Comparison of ENCODE assay signal across 26 cellular contexts in genomic region chr18:59233017-59233410, GRCh38. TPM values are rescaled to one million over a fixed set of nuclear protein-coding genes. Genes with fewer than 3 reads are reported as not detected.
DNase-seq lines count a peak whose midpoint lies in the region; ATAC-seq, FAIRE-seq and TF ChIP-seq lines count a peak whose summit lies in the region.
"Had no signal": no experiment of that assay in that cellular context is flagged by ENCODE, and none has a peak within 500 bp of the region (broad histone marks: within the 10 kb centered on the region; RNA-seq: fewer than 3 reads in every experiment).

No MANE protein-coding gene starts in this region.

- H3K4me1 ChIP-seq in keratinocyte (ENCODE audit: control insufficient read depth, extremely low read depth, insufficient read depth, low read length): peaks cover 18% of the 10 kb centered on the region
- no peaks in the 10 kb centered on the region for H3K4me1 ChIP-seq in vagina
- H3K4me1 ChIP-seq: colonic mucosa, esophagus squamous epithelium, lower lobe of right lung, neural progenitor cell, right lobe of liver, transverse colon had no signal

- CTCF ChIA-PET in WTC11 (lab: Charles Lee): interaction anchor here (2.9 kb wide), 1 partner anchor 13 kb away, joined by 10 read pairs; the partner anchor contains the start of gene GRP

- H3K4me1 Mint-ChIP-seq in WTC11: 0 out of 2 replicates have a peak, but pooled peaks cover 3% of the 10 kb centered on the region
- H3K4me1 Mint-ChIP-seq: activated CD4-positive, alpha-beta T cell treated with anti-CD3 and anti-CD28 coated beads, Interleukin-2, amount 10 ng/mL, durations not matched to agents 24 days and 14 days; IgD-negative memory B cell; T-helper 17 cell had no signal

- H3K9me1 ChIP-seq in keratinocyte (ENCODE audit: control insufficient read depth, extremely low read depth, insufficient read depth, low read length): peaks cover 2% of the 10 kb centered on the region

- DNase-seq in Daoy (ENCODE audit: low read depth) (peak; percentile 29), HT1080 (ENCODE audit: low read depth) (peak; percentile 52), amniotic stem cell (lab: John Stamatoyannopoulos, UW) (peak; percentile 56), keratinocyte (ENCODE audit: low read depth, low spot score) (peak; percentile 63), vagina (ENCODE audit: extremely low spot score in 2 of 2) (no peak), WTC11 (ENCODE audit: low spot score) (no peak)
- DNase-seq in activated CD4-positive, CD25-positive, alpha-beta regulatory T cell (lab: John Stamatoyannopoulos, UW): no peak
- DNase-seq: activated CD4-positive, alpha-beta T cell treated with anti-CD3 and anti-CD28 coated beads, Interleukin-2, amount 10 ng/mL, durations not matched to agents 24 days and 14 days; activated naive CD4-positive, alpha-beta T cell; activated T-cell treated with anti-CD3 and anti-CD28 coated beads, Interleukin-2, amount 50 U/mL, for 4 hours; amygdala; colonic mucosa; effector memory CD8-positive, alpha-beta T cell; esophagus squamous epithelium; kidney glomerular epithelial cell; lower lobe of right lung; NK-92 treated with Interleukin-12 subunit alpha and Interleukin-12 subunit beta, amount 100 ng/mL, for 24 hours; posterior cingulate gyrus; right lobe of liver; T-helper 17 cell; transverse colon had no signal

- peak overlapping the region; percentile 77 for H3K4me2 ChIP-seq in keratinocyte (ENCODE audit: control insufficient read depth, extremely low read depth, insufficient read depth, low read depth, low read length)
- H3K4me2 ChIP-seq: BLaER1, neural progenitor cell had no signal

- H3K27me3 ChIP-seq in keratinocyte (ENCODE audit: control insufficient read depth, extremely low read depth, insufficient read depth, low read length) (no peaks in the 10 kb centered on the region), vagina (no peaks in the 10 kb centered on the region)
- H3K27me3 ChIP-seq: BLaER1, colonic mucosa, right lobe of liver had no signal

- intact Hi-C loops in vagina (cut with DNase I): no loop called here

- peaks cover 51% of the 10 kb centered on the region for H3K27me3 Mint-ChIP-seq in WTC11 (ENCODE audit: low read depth)

- TF ChIP-seq POLR2A in vagina (IDR thresholded peaks at IDR 0.05): no peak

- H3K4me3 Mint-ChIP-seq in WTC11: no peak overlapping the region
- H3K4me3 Mint-ChIP-seq: activated CD4-positive, alpha-beta T cell treated with anti-CD3 and anti-CD28 coated beads, Interleukin-2, amount 10 ng/mL, durations not matched to agents 24 days and 14 days; activated T-cell treated with anti-CD3 and anti-CD28 coated beads, Interleukin-2, amount 50 U/mL, for 4 hours; effector memory CD8-positive, alpha-beta T cell; IgD-negative memory B cell; neural progenitor cell; stimulated activated naive CD8-positive, alpha-beta T cell treated with anti-CD3 and anti-CD28 coated beads, Interleukin-15, Interleukin-2, amounts not matched to agents 100 ng/mL and 50 ng/mL, for 24 hours; T-helper 17 cell had no signal

- H3K4me3 ChIP-seq in keratinocyte (ENCODE audit: control insufficient read depth in 2 of 3, extremely low read depth in 1 of 3, insufficient read depth in 2 of 3, low read depth in 1 of 3, low read length in 3 of 3): no peak overlapping the region
- no peak overlapping the region for H3K4me3 ChIP-seq in vagina
- H3K4me3 ChIP-seq: BLaER1, colonic mucosa, esophagus squamous epithelium, lower lobe of right lung, neural progenitor cell, right lobe of liver, transverse colon had no signal

- H3K9me3 ChIP-seq in keratinocyte (ENCODE audit: control insufficient read depth, low read depth, low read length) (no peaks in the 10 kb centered on the region), vagina (no peaks in the 10 kb centered on the region)
- H3K9me3 ChIP-seq: BLaER1, colonic mucosa, esophagus squamous epithelium, lower lobe of right lung, right lobe of liver, transverse colon had no signal

- dilution Hi-C loops in keratinocyte (cut with MboI; ENCODE audit: extremely low pct_ligation_motif_present, low sequenced_read_pairs): no loop called here

- no peaks in the 10 kb centered on the region for H3K79me2 ChIP-seq in keratinocyte (ENCODE audit: control insufficient read depth, insufficient read depth, low read length)

- peaks cover 14% of the 10 kb centered on the region for H3K9me3 Mint-ChIP-seq in WTC11
- H3K9me3 Mint-ChIP-seq: activated CD4-positive, alpha-beta T cell treated with anti-CD3 and anti-CD28 coated beads, Interleukin-2, amount 10 ng/mL, durations not matched to agents 24 days and 14 days; activated T-cell treated with anti-CD3 and anti-CD28 coated beads, Interleukin-2, amount 50 U/mL, for 4 hours; effector memory CD8-positive, alpha-beta T cell; neural progenitor cell; stimulated activated naive CD8-positive, alpha-beta T cell treated with anti-CD3 and anti-CD28 coated beads, Interleukin-15, Interleukin-2, amounts not matched to agents 100 ng/mL and 50 ng/mL, for 24 hours had no signal

- no peaks in the 10 kb centered on the region for H4K20me1 ChIP-seq in keratinocyte (ENCODE audit: control insufficient read depth, extremely low read depth, insufficient read depth, low read length)
- H4K20me1 ChIP-seq: BLaER1 had no signal

- H3K27ac ChIP-seq in keratinocyte (ENCODE audit: control insufficient read depth, insufficient read depth, low read length): peak overlapping the region; percentile 1
- no peak overlapping the region for H3K27ac ChIP-seq in vagina
- H3K27ac ChIP-seq: BLaER1, colonic mucosa, esophagus squamous epithelium, lower lobe of right lung, neural progenitor cell, right lobe of liver, transverse colon had no signal

- no peak overlapping the region for H3K9ac ChIP-seq in keratinocyte (ENCODE audit: control insufficient read depth, extremely low read depth, insufficient read depth, low read length)
- H3K9ac ChIP-seq: BLaER1, neural progenitor cell had no signal

- FAIRE-seq in keratinocyte (lab: Jason Lieb, UNC): peak; percentile 87

- no peak for ATAC-seq in WTC11
- ATAC-seq: activated T-cell treated with anti-CD3 and anti-CD28 coated beads, Interleukin-2, amount 50 U/mL, for 4 hours; effector memory CD8-positive, alpha-beta T cell; lower lobe of right lung; Panc1; T-helper 17 cell had no signal

- no peaks in the 10 kb centered on the region for H3K36me3 Mint-ChIP-seq in WTC11
- H3K36me3 Mint-ChIP-seq: neural progenitor cell had no signal

- TF ChIP-seq CTCF in keratinocyte (optimal IDR thresholded peaks at IDR 0.05 in 1 of 3, IDR thresholded peaks at IDR 0.05 in 1 of 3, conservative IDR thresholded peaks at IDR 0.05 in 1 of 3; ENCODE audit: extremely low read depth in 1 of 3, insufficient read depth in 2 of 3, low read length in 3 of 3): no peak
- TF ChIP-seq CTCF in vagina (IDR thresholded peaks at IDR 0.05): no peak
- no peak for TF ChIP-seq CTCF in WTC11 (IDR thresholded peaks at IDR 0.05)

- POLR2A ChIA-PET in WTC11 (lab: Charles Lee): no interaction called here

- H3K36me3 ChIP-seq in keratinocyte (ENCODE audit: control insufficient read depth in 2 of 2, extremely low read depth in 1 of 2, insufficient read depth in 2 of 2, low read length in 2 of 2) (no peaks in the 10 kb centered on the region), vagina (no peaks in the 10 kb centered on the region)
- H3K36me3 ChIP-seq: BLaER1, colonic mucosa, esophagus squamous epithelium, lower lobe of right lung, neural progenitor cell, right lobe of liver, transverse colon had no signal

- H2AFZ ChIP-seq in keratinocyte (ENCODE audit: control insufficient read depth, low read length): peak overlapping the region; percentile 58
- H2AFZ ChIP-seq: neural progenitor cell had no signal

- no peak overlapping the region for H3K27ac Mint-ChIP-seq in WTC11
- H3K27ac Mint-ChIP-seq: activated CD4-positive, alpha-beta T cell treated with anti-CD3 and anti-CD28 coated beads, Interleukin-2, amount 10 ng/mL, durations not matched to agents 24 days and 14 days; effector memory CD8-positive, alpha-beta T cell; IgD-negative memory B cell; neural progenitor cell; stimulated activated naive CD8-positive, alpha-beta T cell treated with anti-CD3 and anti-CD28 coated beads, Interleukin-15, Interleukin-2, amounts not matched to agents 100 ng/mL and 50 ng/mL, for 24 hours; T-helper 17 cell had no signal

TF ChIP-seq in WTC11, 78 proteins besides CTCF, POLR2A, EP300 and RAD21:
- TF ChIP-seq TEAD4 (CRISPR knock-in tag; IDR thresholded peaks at IDR 0.05): no peak
- TF ChIP-seq ZNF232 (CRISPR knock-in tag; IDR thresholded peaks at IDR 0.05): no peak

RNA-seq across cellular contexts. Expression of gene GRP, which starts 13.1 kb away (rescaled TPM):
- total RNA-seq in Daoy (2014; rRNA removed; shearing (Covaris generic)): not detected in 2 replicates
- not detected in 2 replicates for total RNA-seq in HT1080 (2014; rRNA removed; shearing (Covaris generic))
- not detected in 2 replicates for polyA plus RNA-seq in HT1080 (2015; cell fraction: cytosol; rRNA removed)
- not detected in 2 replicates for polyA plus RNA-seq in HT1080 (2015; cell fraction: nucleus; rRNA removed)
- polyA plus RNA-seq in keratinocyte: not detected in 3 replicates
- not detected for polyA plus RNA-seq in keratinocyte (2011; ENCODE audit: low read depth)
- not detected in 2 replicates for polyA plus RNA-seq in keratinocyte (2011; cell fraction: cytosol; rRNA removed)
- not detected in 2 replicates for polyA plus RNA-seq in keratinocyte (2011; cell fraction: nucleus; rRNA removed)
- polyA plus RNA-seq in keratinocyte (2012; ENCODE audit: low replicate concordance): not detected in 2 replicates
- not detected in 3 replicates for polyA minus RNA-seq in keratinocyte
- not detected for polyA minus RNA-seq in keratinocyte (2011; cell fraction: cytosol; rRNA and poly(A)+ RNA removed)
- not detected in 2 replicates for polyA minus RNA-seq in keratinocyte (2011; cell fraction: nucleus; rRNA and poly(A)+ RNA removed)
- total RNA-seq in vagina (not detected), WTC11 (2021) (0.22 TPM in 1 of 3 replicates, not detected in the others)
- total RNA-seq: activated CD4-positive, alpha-beta T cell treated with anti-CD3 and anti-CD28 coated beads, Interleukin-2, amount 10 ng/mL, durations not matched to agents 24 days and 14 days; activated T-cell treated with anti-CD3 and anti-CD28 coated beads, Interleukin-2, amount 50 U/mL, for 4 hours; colonic mucosa; esophagus squamous epithelium; right lobe of liver; T-helper 17 cell; transverse colon had no signal
- polyA plus RNA-seq: IgD-negative memory B cell had no signal

RNA-seq across cellular contexts. Expression of gene RAX, which starts 40.2 kb away (rescaled TPM):
- not detected in 2 replicates for total RNA-seq in Daoy (2014; rRNA removed; shearing (Covaris generic))
- not detected in 2 replicates for total RNA-seq in HT1080 (2014; rRNA removed; shearing (Covaris generic))
- not detected in 2 replicates for polyA plus RNA-seq in HT1080 (2015; cell fraction: cytosol; rRNA removed)
- not detected in 2 replicates for polyA plus RNA-seq in HT1080 (2015; cell fraction: nucleus; rRNA removed)
- not detected in 3 replicates for polyA plus RNA-seq in keratinocyte
- polyA plus RNA-seq in keratinocyte (2011; ENCODE audit: low read depth): not detected
- not detected in 2 replicates for polyA plus RNA-seq in keratinocyte (2011; cell fraction: cytosol; rRNA removed)
- polyA plus RNA-seq in keratinocyte (2011; cell fraction: nucleus; rRNA removed): not detected in 2 replicates
- polyA plus RNA-seq in keratinocyte (2012; ENCODE audit: low replicate concordance): not detected in 2 replicates
- polyA minus RNA-seq in keratinocyte: not detected in 3 replicates
- not detected for polyA minus RNA-seq in keratinocyte (2011; cell fraction: cytosol; rRNA and poly(A)+ RNA removed)
- polyA minus RNA-seq in keratinocyte (2011; cell fraction: nucleus; rRNA and poly(A)+ RNA removed): not detected in 2 replicates
- total RNA-seq in vagina: not detected
- total RNA-seq in WTC11 (2021): 0.57 to 0.94 TPM (median 0.89 TPM) in 3 replicates
- total RNA-seq: activated CD4-positive, alpha-beta T cell treated with anti-CD3 and anti-CD28 coated beads, Interleukin-2, amount 10 ng/mL, durations not matched to agents 24 days and 14 days; activated T-cell treated with anti-CD3 and anti-CD28 coated beads, Interleukin-2, amount 50 U/mL, for 4 hours; colonic mucosa; esophagus squamous epithelium; lower lobe of right lung; right lobe of liver; T-helper 17 cell; transverse colon had no signal
- polyA plus RNA-seq: IgD-negative memory B cell had no signal

Comparison
In these comparisons a context has a peak if more than half of its experiments do, and no peak if none do; other contexts are left out.
1. DNase-seq: peak in Daoy (single experiment), HT1080 (single experiment), amniotic stem cell (single experiment) and keratinocyte (single experiment); none in vagina (0 of 2), activated CD4-positive, CD25-positive, alpha-beta regulatory T cell (0 of 4) and WTC11 (single experiment).